In genomic region chr20:17960927-17961599, GRCh38 we compare ENCODE assay signal across 1 cellular context.
TF ChIP-seq lines count a peak whose summit lies in the region.

No MANE protein-coding gene starts in this region.

TF ChIP-seq in HepG2, 621 proteins besides CTCF, POLR2A, EP300 and RAD21 (continued from another document and continues in another):
- no peak for TF ChIP-seq ZNF280B (CRISPR knock-in tag; IDR thresholded peaks at IDR 0.05; ENCODE audit: borderline replicate concordance)
- TF ChIP-seq TOE1 (CRISPR knock-in tag; IDR thresholded peaks at IDR 0.05): no peak
- no peak for TF ChIP-seq MAX (IDR thresholded peaks at IDR 0.05)
- peak; percentile 83; the same call in 1 of the 2 replicates for TF ChIP-seq PITX1 (CRISPR knock-in tag; IDR thresholded peaks at IDR 0.05)
- no peak for TF ChIP-seq CSRNP2 (CRISPR knock-in tag; conservative IDR thresholded peaks at IDR 0.05; ENCODE audit: low read depth)
- TF ChIP-seq ZNF512 (CRISPR knock-in tag; IDR thresholded peaks at IDR 0.05): peak; percentile 53; the same call in 1 of the 2 replicates
- TF ChIP-seq ZZZ3 (CRISPR knock-in tag; IDR thresholded peaks at IDR 0.05; ENCODE audit: borderline replicate concordance): no peak
- TF ChIP-seq PAXIP1 (CRISPR knock-in tag; conservative IDR thresholded peaks at IDR 0.05): peak; percentile 91
- TF ChIP-seq BRD4 (CRISPR knock-in tag; IDR thresholded peaks at IDR 0.05): no peak
- TF ChIP-seq RFX3 (CRISPR knock-in tag; IDR thresholded peaks at IDR 0.05): 0 out of 2 replicates have a peak, but pooled peaks have one; percentile 47
- TF ChIP-seq ZNF124 (CRISPR knock-in tag; IDR thresholded peaks at IDR 0.05): peak; percentile 41; the same call in 1 of the 2 replicates
- no peak for TF ChIP-seq SUZ12 (IDR thresholded peaks at IDR 0.05; ENCODE audit: low read depth, low read length)
- no peak for TF ChIP-seq ZNF101 (CRISPR knock-in tag; IDR thresholded peaks at IDR 0.05; ENCODE audit: borderline replicate concordance, low read depth)
- TF ChIP-seq ZSCAN30 (CRISPR knock-in tag; IDR thresholded peaks at IDR 0.05): no peak
- no peak for TF ChIP-seq KMT2B (CRISPR knock-in tag; IDR thresholded peaks at IDR 0.05)
- TF ChIP-seq NFE2 (CRISPR knock-in tag; IDR thresholded peaks at IDR 0.05): no peak
- no peak for TF ChIP-seq REXO4 (CRISPR knock-in tag; IDR thresholded peaks at IDR 0.05; ENCODE audit: borderline replicate concordance)
- no peak for TF ChIP-seq ZSCAN25 (CRISPR knock-in tag; IDR thresholded peaks at IDR 0.05)
- no peak for TF ChIP-seq ETS1 (CRISPR knock-in tag; IDR thresholded peaks at IDR 0.05)
- TF ChIP-seq CEBPB (IDR thresholded peaks at IDR 0.05; ENCODE audit: borderline replicate concordance, low read depth, low read length): no peak
- 0 out of 2 replicates have a peak, but pooled peaks have one; percentile 50 for TF ChIP-seq ETV6 (CRISPR knock-in tag; conservative IDR thresholded peaks at IDR 0.05)
- peak; percentile 52; the same call in 1 of the 2 replicates for TF ChIP-seq DPF2 (CRISPR knock-in tag; IDR thresholded peaks at IDR 0.05; ENCODE audit: borderline replicate concordance, low read depth)
- peak; percentile 84; the same call in 1 of the 2 replicates for TF ChIP-seq SMAD3 (CRISPR knock-in tag; IDR thresholded peaks at IDR 0.05)
- no peak for TF ChIP-seq ZNF552 (CRISPR knock-in tag; IDR thresholded peaks at IDR 0.05; ENCODE audit: borderline replicate concordance)
- no peak for TF ChIP-seq ZNF558 (CRISPR knock-in tag; IDR thresholded peaks at IDR 0.05; ENCODE audit: borderline replicate concordance)
- no peak for TF ChIP-seq ZUFSP (CRISPR knock-in tag; IDR thresholded peaks at IDR 0.05; ENCODE audit: borderline replicate concordance)
- no peak for TF ChIP-seq NFIC (IDR thresholded peaks at IDR 0.05; ENCODE audit: low read length)
- TF ChIP-seq KIAA2018 (CRISPR knock-in tag; IDR thresholded peaks at IDR 0.05; ENCODE audit: borderline replicate concordance): no peak
- TF ChIP-seq ZNF24 (IDR thresholded peaks at IDR 0.05): no peak; the same call in 1 of the 2 replicates
- no peak for TF ChIP-seq RBAK (CRISPR knock-in tag; IDR thresholded peaks at IDR 0.05)
